2 cellular contexts compared by ENCODE assay signal in the genomic region with DNA sequence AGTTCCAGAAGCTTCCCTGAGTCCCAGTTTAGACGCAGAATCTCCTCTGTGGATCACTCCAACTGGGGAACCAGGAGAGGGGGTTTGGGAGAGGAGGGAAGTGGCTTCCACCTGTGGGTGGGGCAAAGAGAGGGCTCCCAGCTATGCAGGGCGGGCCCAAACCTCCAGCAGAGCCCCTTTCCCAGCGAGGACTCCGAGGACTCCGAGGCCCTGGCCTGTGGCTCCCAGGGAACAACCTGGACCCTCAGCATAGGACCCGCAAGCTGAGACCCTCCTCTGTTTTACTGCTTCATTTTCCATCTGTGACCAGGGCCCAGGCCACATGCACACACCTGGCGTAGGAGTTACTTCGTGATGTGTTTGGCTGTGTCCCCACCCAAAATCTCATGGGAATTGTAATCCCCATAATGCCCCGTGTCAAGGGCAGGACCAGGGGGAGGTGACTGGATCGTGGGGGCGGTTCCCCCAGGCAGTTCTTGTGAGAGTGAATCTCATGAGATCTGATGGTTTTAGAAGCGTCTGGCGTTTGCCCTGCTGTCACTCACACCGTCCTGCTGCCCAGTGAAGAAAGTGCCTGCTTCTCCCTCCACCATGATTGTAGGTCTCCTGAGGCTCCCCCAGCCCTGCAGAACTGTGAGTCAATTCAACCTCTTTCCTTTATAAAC.
TF ChIP-seq lines count a peak whose summit lies in the region.

No MANE protein-coding gene starts in this region.

TF ChIP-seq in HepG2, 621 proteins besides CTCF, POLR2A, EP300 and RAD21:
- TF ChIP-seq EZH2 (conservative IDR thresholded peaks at IDR 0.05; ENCODE audit: low read depth, low read length) (peak; percentile 18; the same call in 1 of the 2 replicates), HOXA5 (CRISPR knock-in tag; IDR thresholded peaks at IDR 0.05) (no peak), DZIP1 (CRISPR knock-in tag; IDR thresholded peaks at IDR 0.05) (no peak)

TF ChIP-seq in H1, 55 proteins besides CTCF, POLR2A, EP300 and RAD21:
- TF ChIP-seq MAX (IDR thresholded peaks at IDR 0.05) (no peak), CHD2 (IDR thresholded peaks at IDR 0.05; ENCODE audit: low read length) (no peak), POLR2AphosphoS5 (IDR thresholded peaks at IDR 0.05; ENCODE audit: low read depth, low read length) (no peak), CTBP2 (IDR thresholded peaks at IDR 0.05; ENCODE audit: borderline replicate concordance, insufficient read depth, insufficient read length, low read length) (no peak), RBBP5 (IDR thresholded peaks at IDR 0.05; ENCODE audit: borderline replicate concordance, low read depth, low read length) (no peak), RFX5 (IDR thresholded peaks at IDR 0.05; ENCODE audit: borderline replicate concordance, low read depth, low read length) (no peak), BACH1 (IDR thresholded peaks at IDR 0.05; ENCODE audit: low read length) (no peak), SP2 (IDR thresholded peaks at IDR 0.05; ENCODE audit: low read length) (no peak), ATF3 (IDR thresholded peaks at IDR 0.05; ENCODE audit: insufficient read depth, low read depth, low read length) (no peak), TBP (IDR thresholded peaks at IDR 0.05; ENCODE audit: low read depth, low read length) (no peak), BRCA1 (IDR thresholded peaks at IDR 0.05; ENCODE audit: low read depth, low read length) (no peak)
TF ChIP-seq in H1: peak in this region for 0.
